1 cellular context compared by ENCODE assay signal in the genomic region with DNA sequence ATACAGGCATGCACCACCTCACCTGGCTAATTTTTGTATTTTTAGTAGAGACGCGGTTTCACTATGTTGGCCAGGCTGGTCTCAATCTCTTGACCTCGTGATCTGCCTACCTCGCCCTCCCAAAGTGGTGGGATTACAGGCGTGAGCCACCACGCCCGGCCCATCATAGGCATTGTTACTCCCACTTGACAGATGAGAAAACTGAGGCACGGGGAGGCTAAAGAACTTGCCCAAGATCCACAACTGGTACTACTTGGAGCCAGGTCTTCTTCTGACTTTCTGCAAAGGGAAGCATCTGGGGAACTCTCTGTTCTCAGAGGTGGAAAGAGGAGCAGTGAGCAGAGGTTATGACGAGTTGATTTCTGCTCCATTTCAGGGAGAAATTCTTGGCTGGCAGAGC.
TF ChIP-seq lines count a peak whose summit lies in the region.

No MANE protein-coding gene starts in this region.

TF ChIP-seq in HepG2, 621 proteins besides CTCF, POLR2A, EP300 and RAD21:
- TF ChIP-seq ZMYM3 (CRISPR knock-in tag; IDR thresholded peaks at IDR 0.05) (peak; percentile 55), ZNF629 (CRISPR knock-in tag; conservative IDR thresholded peaks at IDR 0.05) (peak; percentile 93), ZNF572 (CRISPR knock-in tag; IDR thresholded peaks at IDR 0.05) (0 out of 2 replicates have a peak, but pooled peaks have one; percentile 47), ZMYM2 (CRISPR knock-in tag; IDR thresholded peaks at IDR 0.05) (0 out of 2 replicates have a peak, but pooled peaks have one; percentile 19)
